Comparison of ENCODE assay signal across 16 cellular contexts in the genomic region with DNA sequence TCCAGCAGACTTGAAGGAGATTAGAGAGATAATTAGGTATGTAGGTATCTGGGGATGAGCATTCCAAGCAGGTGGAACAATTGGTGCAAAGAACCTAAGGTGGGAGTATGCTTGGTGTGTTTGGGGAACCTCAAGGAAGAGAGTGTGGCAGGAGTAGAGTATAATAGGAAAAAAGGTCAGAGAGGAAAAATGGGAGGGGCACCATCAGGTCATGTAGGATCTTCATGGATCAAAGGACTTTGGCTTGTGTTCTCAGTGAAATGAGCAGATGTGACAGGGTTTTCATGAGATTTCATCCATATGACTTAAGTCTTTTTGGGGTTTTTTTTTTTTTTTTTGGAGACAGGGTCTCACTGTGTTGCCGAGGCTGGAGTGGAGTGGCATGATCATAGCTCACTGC.
"Had no signal": no experiment of that assay in that cellular context is flagged by ENCODE, and none has a peak within 500 bp of the region (broad histone marks: within the 10 kb centered on the region; RNA-seq: fewer than 3 reads in every experiment).

No MANE protein-coding gene starts in this region.

- ATAC-seq: activated T-cell treated with anti-CD3 and anti-CD28 coated beads, Interleukin-2, amount 50 U/mL, for 4 hours; body of pancreas; natural killer cell; T-cell had no signal

- H3K9me3 Mint-ChIP-seq: activated CD4-positive, alpha-beta memory T cell treated with anti-CD3 and anti-CD28 coated beads, Interleukin-2, amount 10 ng/mL, durations not matched to agents 7 days and 5 days; activated CD4-positive, alpha-beta T cell treated with anti-CD3 and anti-CD28 coated beads, Interleukin-2, amount 10 ng/mL, durations not matched to agents 24 days and 14 days; activated naive CD4-positive, alpha-beta T cell treated with anti-CD3 and anti-CD28 coated beads, Interleukin-2, amount 50 U/mL, for 24 hours; activated T-cell treated with anti-CD3 and anti-CD28 coated beads, Interleukin-2, amount 50 U/mL, for 4 hours; activated T-helper 2 cell treated with anti-CD3 and anti-CD28 coated beads, Interferon-gamma antibody, Interleukin-2, Interleukin-4, amounts not matched to agents 10 μg/mL and 5 μg/mL and 100 μg/mL, durations not matched to agents 14 hours and 24 hours and 36 hours; natural killer cell; T-cell had no signal

- DNase-seq: activated CD4-positive, alpha-beta memory T cell treated with anti-CD3 and anti-CD28 coated beads, Interleukin-2, amount 10 ng/mL, durations not matched to agents 7 days and 5 days; activated CD4-positive, alpha-beta T cell treated with anti-CD3 and anti-CD28 coated beads, Interleukin-2, amount 10 ng/mL, durations not matched to agents 24 days and 14 days; activated CD4-positive, CD25-positive, alpha-beta regulatory T cell treated with anti-CD3 and anti-CD28 coated beads, Interleukin-2, amount 50 U/mL, for 72 hours; activated T-cell treated with anti-CD3 and anti-CD28 coated beads, Interleukin-2, amount 50 U/mL, for 4 hours; aorta; body of pancreas; colonic mucosa; effector CD8-positive, alpha-beta T cell; natural killer cell; retina; stimulated activated CD4-positive, alpha-beta T cell treated with anti-CD3 and anti-CD28 coated beads, Interleukin-1b, Interleukin-23, amount 100 ng/mL, for 48 hours; stimulated activated naive CD4-positive, alpha-beta T cell; T-cell; tibial artery had no signal

- H3K4me3 Mint-ChIP-seq: activated CD4-positive, alpha-beta memory T cell treated with anti-CD3 and anti-CD28 coated beads, Interleukin-2, amount 10 ng/mL, durations not matched to agents 7 days and 5 days; activated CD4-positive, alpha-beta T cell treated with anti-CD3 and anti-CD28 coated beads, Interleukin-2, amount 10 ng/mL, durations not matched to agents 24 days and 14 days; activated naive CD4-positive, alpha-beta T cell treated with anti-CD3 and anti-CD28 coated beads, Interleukin-2, amount 50 U/mL, for 24 hours; activated T-cell treated with anti-CD3 and anti-CD28 coated beads, Interleukin-2, amount 50 U/mL, for 4 hours; natural killer cell; T-cell had no signal

- H3K36me3 Mint-ChIP-seq: natural killer cell, T-cell had no signal

- H3K27me3 Mint-ChIP-seq: activated CD4-positive, alpha-beta memory T cell treated with anti-CD3 and anti-CD28 coated beads, Interleukin-2, amount 10 ng/mL, durations not matched to agents 7 days and 5 days; activated CD4-positive, alpha-beta T cell treated with anti-CD3 and anti-CD28 coated beads, Interleukin-2, amount 10 ng/mL, durations not matched to agents 24 days and 14 days; activated naive CD4-positive, alpha-beta T cell treated with anti-CD3 and anti-CD28 coated beads, Interleukin-2, amount 50 U/mL, for 24 hours; T-cell had no signal

- H3K4me1 Mint-ChIP-seq: natural killer cell had no signal

- H3K27ac Mint-ChIP-seq: activated CD4-positive, alpha-beta memory T cell treated with anti-CD3 and anti-CD28 coated beads, Interleukin-2, amount 10 ng/mL, durations not matched to agents 7 days and 5 days; activated CD4-positive, alpha-beta T cell treated with anti-CD3 and anti-CD28 coated beads, Interleukin-2, amount 10 ng/mL, durations not matched to agents 24 days and 14 days; activated naive CD4-positive, alpha-beta T cell treated with anti-CD3 and anti-CD28 coated beads, Interleukin-2, amount 50 U/mL, for 24 hours; activated T-helper 2 cell treated with anti-CD3 and anti-CD28 coated beads, Interferon-gamma antibody, Interleukin-2, Interleukin-4, amounts not matched to agents 10 μg/mL and 5 μg/mL and 100 μg/mL, durations not matched to agents 14 hours and 24 hours and 36 hours; natural killer cell; T-cell had no signal
